Comparison of ENCODE assay signal across 8 cellular contexts in genomic region chr16:75420987-75421819, GRCh38. TPM values are rescaled to one million over a fixed set of nuclear protein-coding genes. Genes with fewer than 3 reads are reported as not detected.
DNase-seq lines count a peak whose midpoint lies in the region; ATAC-seq and TF ChIP-seq lines count a peak whose summit lies in the region.

No MANE protein-coding gene starts in this region.

- H4K20me1 ChIP-seq in DOHH2 (ENCODE audit: control insufficient read depth, insufficient read depth, low read depth, low read length) (0 out of 2 replicates have a peak, but pooled peaks cover 4% of the 10 kb centered on the region), GM23338 (replicated peaks; ENCODE audit: insufficient read depth) (peaks cover 27% of the 10 kb centered on the region)

- no peaks in the 10 kb centered on the region for H3K27me3 Mint-ChIP-seq in GM23338 (ENCODE audit: insufficient read depth, low read depth, poor library complexity)

- H3K36me3 ChIP-seq in DOHH2 (ENCODE audit: control insufficient read depth, low read length) = no peaks in the 10 kb centered on the region
- no peaks in the 10 kb centered on the region for H3K36me3 ChIP-seq in GM23338 (ENCODE audit: insufficient read depth)

- ATAC-seq in GM23338 (peak; percentile 99), HG03571 (IDR thresholded peaks at IDR 0.05; ENCODE audit: unreplicated experiment) (no peak)
- ATAC-seq in activated CD4-positive, CD25-positive, alpha-beta regulatory T cell treated with anti-CD3 and anti-CD28 coated beads, Interleukin-2, amount 50 U/mL, for 24 hours = no peak

- H3K4me2 ChIP-seq in DOHH2 (ENCODE audit: low read length) (peak overlapping the region; percentile 72), GM23338 (peak overlapping the region; percentile 61)

- H3K4me3 Mint-ChIP-seq in GM23338 = peak overlapping the region; percentile 55

- peak overlapping the region; percentile 80 for H3K27ac Mint-ChIP-seq in GM23338

- in situ Hi-C loops in astrocyte of the spinal cord (cut with HindIII; ENCODE audit: low sequenced_read_pairs) = no loop called here

- H3K9me2 ChIP-seq in DOHH2 (replicated peaks; ENCODE audit: control insufficient read depth, low read length) = no peaks in the 10 kb centered on the region
- no peaks in the 10 kb centered on the region for H3K9me2 ChIP-seq in GM23338 (ENCODE audit: insufficient read depth)

- TF ChIP-seq CTCF in DOHH2 (IDR thresholded peaks at IDR 0.05; ENCODE audit: low read depth, low read length, poor library complexity, severe bottlenecking) (no peak), GM23338 (conservative IDR thresholded peaks at IDR 0.05; ENCODE audit: low read depth in 2 of 2) (no peak), astrocyte of the spinal cord (IDR thresholded peaks at IDR 0.05; ENCODE audit: low read depth, low read length) (no peak)

- peak overlapping the region; percentile 51 for H3K4me3 ChIP-seq in DOHH2 (ENCODE audit: low read length)
- peak overlapping the region; percentile 2 for H3K4me3 ChIP-seq in GM23338
- H3K4me3 ChIP-seq in astrocyte of the spinal cord (ENCODE audit: low read depth, low read length) = no peak overlapping the region

- H3F3A ChIP-seq in DOHH2 (ENCODE audit: control insufficient read depth, insufficient read depth) = 0 out of 2 replicates have a peak, but pooled peaks cover 9% of the 10 kb centered on the region
- no peaks in the 10 kb centered on the region; the same call in 1 of the 2 replicates for H3F3A ChIP-seq in GM23338 (replicated peaks; ENCODE audit: low read depth)

- H3K4me1 Mint-ChIP-seq in GM23338 = peaks cover 42% of the 10 kb centered on the region

- H3K79me2 ChIP-seq in DOHH2 (ENCODE audit: control insufficient read depth, low read length) (peaks cover 85% of the 10 kb centered on the region), GM23338 (replicated peaks; ENCODE audit: insufficient read depth) (peaks cover 99% of the 10 kb centered on the region)

- H3K27ac ChIP-seq in DOHH2 (ENCODE audit: low read depth, low read length) (peak overlapping the region; percentile 8), GM23338 (ENCODE audit: low read depth) (peak overlapping the region; percentile 83)

- H2AFZ ChIP-seq in GM23338 = no peak overlapping the region

- H3K9me3 Mint-ChIP-seq in GM23338 = no peaks in the 10 kb centered on the region

- no peaks in the 10 kb centered on the region for H3K36me3 Mint-ChIP-seq in GM23338 (ENCODE audit: low read depth)

- H3K9me3 ChIP-seq in DOHH2 (ENCODE audit: control insufficient read depth, insufficient read depth, low read length) = no peaks in the 10 kb centered on the region

- DNase-seq in GM23338 (ENCODE audit: low spot score) (peak; percentile 91), NCI-H2227 (lab: John Stamatoyannopoulos, UW; ENCODE audit: unreplicated experiment) (peak; percentile 59), astrocyte of the spinal cord (ENCODE audit: low read depth, low spot score) (peak; percentile 42), iris pigment epithelial cell (ENCODE audit: low read depth) (peak; percentile 60)
- DNase-seq in stimulated activated CD4-positive, alpha-beta T cell treated with anti-CD3 and anti-CD28 coated beads, Interleukin-2, amount 100 ng/mL, for 48 hours = peak; percentile 7 to 17

- H3K27me3 ChIP-seq in DOHH2 (ENCODE audit: control insufficient read depth, low read length) (no peaks in the 10 kb centered on the region), GM23338 (ENCODE audit: insufficient read depth) (no peaks in the 10 kb centered on the region)

- H3K4me1 ChIP-seq in DOHH2 (ENCODE audit: control insufficient read depth, low read length) (peaks cover 19% of the 10 kb centered on the region), GM23338 (ENCODE audit: insufficient read depth) (peaks cover 31% of the 10 kb centered on the region)

TF ChIP-seq in GM23338, 12 proteins besides CTCF, POLR2A, EP300 and RAD21 (continues in another document):
- TF ChIP-seq CREB1 (CRISPR knock-in tag; IDR thresholded peaks at IDR 0.05; ENCODE audit: low read depth) (no peak), EZH2 (IDR thresholded peaks at IDR 0.05; ENCODE audit: low read depth, unreplicated experiment) (no peak), ZNF114 (CRISPR knock-in tag; IDR thresholded peaks at IDR 0.05) (no peak), STAT1 (IDR thresholded peaks at IDR 0.05; ENCODE audit: unreplicated experiment) (no peak), POLR2AphosphoS5 (IDR thresholded peaks at IDR 0.05; ENCODE audit: low read depth) (no peak; the same call in 1 of the 2 replicates), ETS1 (IDR thresholded peaks at IDR 0.05) (no peak), ZNF462 (CRISPR knock-in tag; IDR thresholded peaks at IDR 0.05) (no peak), JUNB (IDR thresholded peaks at IDR 0.05; ENCODE audit: unreplicated experiment) (no peak), NANOG (IDR thresholded peaks at IDR 0.05; ENCODE audit: borderline replicate concordance) (no peak)

RNA-seq across cellular contexts. Expression of gene CFDP1, which starts 12.1 kb away (rescaled TPM):
- 89.9 and 90.3 TPM in 2 replicates for total RNA-seq in GM23338 (2014; rRNA removed; shearing (Covaris generic))
- 199 and 224 TPM in 2 replicates for polyA plus RNA-seq in GM23338 (2016; fragmentation: Nextera tagmentation; extraction: Ambion mirVana)

RNA-seq across cellular contexts. Expression of gene TMEM170A, which starts 43.3 kb away (rescaled TPM):
- 68.5 and 72.0 TPM in 2 replicates for total RNA-seq in GM23338 (2014; rRNA removed; shearing (Covaris generic))
- 28.5 and 31.0 TPM in 2 replicates for polyA plus RNA-seq in GM23338 (2016; fragmentation: Nextera tagmentation; extraction: Ambion mirVana)

Comparison
In these comparisons a context has a peak if more than half of its experiments do, and no peak if none do; other contexts are left out.
1. DNase-seq: peak in every context shown above with its lines; median percentile 91 in GM23338; 60 in iris pigment epithelial cell; 59 in NCI-H2227; 42 in astrocyte of the spinal cord; 12 in stimulated activated CD4-positive, alpha-beta T cell treated with anti-CD3 and anti-CD28 coated beads, Interleukin-2, amount 100 ng/mL, for 48 hours.